ENCODE assay signal across 22 cellular contexts in genomic region chr15:41150279-41150678, GRCh38. TPM values are rescaled to one million over a fixed set of nuclear protein-coding genes. Genes with fewer than 3 reads are reported as not detected.
DNase-seq lines count a peak whose midpoint lies in the region; ATAC-seq, FAIRE-seq and TF ChIP-seq lines count a peak whose summit lies in the region.
"Had no signal": no experiment of that assay in that cellular context is flagged by ENCODE, and none has a peak within 500 bp of the region (broad histone marks: within the 10 kb centered on the region; RNA-seq: fewer than 3 reads in every experiment).

No MANE protein-coding gene starts in this region.

- H3K4me2 ChIP-seq in SK-N-SH (peak overlapping the region; percentile 63; the same call in 1 of the 2 replicates), endothelial cell of umbilical vein (ENCODE audit: insufficient read depth, low read length) (no peak overlapping the region), osteoblast (ENCODE audit: insufficient read depth, low read length) (no peak overlapping the region)
- H3K4me2 ChIP-seq: BLaER1 had no signal

- CTCF ChIA-PET in activated CD8-positive, alpha-beta memory T cell treated with anti-CD3 and anti-CD28 coated beads, Interleukin-2, amount 10 ng/mL, durations not matched to agents 7 days and 5 days (lab: Charles Lee): no interaction called here
- CTCF ChIA-PET in SK-N-SH (lab: Yijun Ruan, JAX) (no interaction called here), endothelial cell of umbilical vein (lab: Charles Lee) (no interaction called here), Caco-2 (lab: Charles Lee) (no interaction called here)

- no peak for DNase-seq in activated CD8-positive, alpha-beta memory T cell treated with anti-CD3 and anti-CD28 coated beads, Interleukin-2, amount 10 ng/mL, durations not matched to agents 7 days and 5 days
- DNase-seq in activated CD8-positive, alpha-beta memory T cell treated with anti-CD3 and anti-CD28 coated beads, Interleukin-2, amount 50 U/mL, for 48 hours: no peak
- DNase-seq in SK-N-SH (no peak), endothelial cell of umbilical vein (ENCODE audit: low read depth, low spot score) (no peak), osteoblast (ENCODE audit: insufficient read length, low spot score, missing footprints) (no peak), GM13976 (ENCODE audit: low spot score) (no peak), immature natural killer cell (no peak), Caco-2 (no peak)
- DNase-seq: activated naive CD4-positive, alpha-beta T cell; amygdala; DMS79 treated with DMSO at 0.1 percent for 48 hours; GF-D8; heart left ventricle; Karpas-422; NCI-H146; nephron progenitor cell; pancreas; retina; tibial artery had no signal

- H3K36me3 ChIP-seq in SK-N-SH (replicated peaks in 1 of 2; ENCODE audit: control insufficient read depth in 1 of 2, insufficient read depth in 2 of 2, low read length in 1 of 2): no peaks in the 10 kb centered on the region
- H3K36me3 ChIP-seq in endothelial cell of umbilical vein (ENCODE audit: control insufficient read depth in 2 of 2, extremely low read depth in 1 of 2, insufficient read depth in 2 of 2, low read length in 2 of 2): no peaks in the 10 kb centered on the region
- H3K36me3 ChIP-seq in osteoblast (ENCODE audit: insufficient read depth, low read length): no peaks in the 10 kb centered on the region
- no peaks in the 10 kb centered on the region for H3K36me3 ChIP-seq in Caco-2 (ENCODE audit: control insufficient read depth, insufficient read depth, low read length)
- H3K36me3 ChIP-seq: BLaER1, heart left ventricle, pancreas, tibial artery had no signal

- no peak overlapping the region for H3K4me3 Mint-ChIP-seq in activated CD8-positive, alpha-beta memory T cell treated with anti-CD3 and anti-CD28 coated beads, Interleukin-2, amount 10 ng/mL, durations not matched to agents 7 days and 5 days
- H3K4me3 Mint-ChIP-seq in immature natural killer cell (no peak overlapping the region), Caco-2 (ENCODE audit: unreplicated experiment) (no peak overlapping the region)
- H3K4me3 Mint-ChIP-seq: nephron progenitor cell, WTC11 had no signal

- no peak for TF ChIP-seq RAD21 in SK-N-SH (IDR thresholded peaks at IDR 0.05; ENCODE audit: low read length)

- H3K9ac ChIP-seq in SK-N-SH (no peak overlapping the region), endothelial cell of umbilical vein (replicated peaks; ENCODE audit: extremely low read depth, insufficient read depth, low read length) (no peak overlapping the region)
- H3K9ac ChIP-seq: BLaER1 had no signal

- FAIRE-seq in endothelial cell of umbilical vein (lab: Jason Lieb, UNC): peak; percentile 31
- FAIRE-seq: pancreas had no signal

- H3K27me3 Mint-ChIP-seq in activated CD8-positive, alpha-beta memory T cell treated with anti-CD3 and anti-CD28 coated beads, Interleukin-2, amount 10 ng/mL, durations not matched to agents 7 days and 5 days: peaks cover 4% of the 10 kb centered on the region
- peaks cover 2 to 4% (median 3%) of the 10 kb centered on the region in 3 donors for H3K27me3 Mint-ChIP-seq in immature natural killer cell (ENCODE audit: low read depth in 3 of 3)
- H3K27me3 Mint-ChIP-seq in Caco-2 (ENCODE audit: insufficient read depth, unreplicated experiment): no peaks in the 10 kb centered on the region

- in situ Hi-C loops in GM13976 (cut with MboI; ENCODE audit: low sequenced_read_pairs, unreplicated experiment): no loop called here

- no peaks in the 10 kb centered on the region for H3K27me3 ChIP-seq in SK-N-SH (ENCODE audit: insufficient read depth)
- no peaks in the 10 kb centered on the region for H3K27me3 ChIP-seq in endothelial cell of umbilical vein (ENCODE audit: control insufficient read depth in 2 of 2, insufficient read depth in 2 of 2, low read length in 2 of 2)
- no peaks in the 10 kb centered on the region for H3K27me3 ChIP-seq in osteoblast (ENCODE audit: insufficient read depth, low read length)
- no peaks in the 10 kb centered on the region for H3K27me3 ChIP-seq in Caco-2 (replicated peaks; ENCODE audit: control insufficient read depth, insufficient read depth, low read length)
- H3K27me3 ChIP-seq: BLaER1, heart left ventricle, pancreas, tibial artery had no signal

- peaks cover 5% of the 10 kb centered on the region for H3F3A ChIP-seq in SK-N-SH (replicated peaks; ENCODE audit: insufficient read depth)

- peak overlapping the region; percentile 83 for H3K27ac Mint-ChIP-seq in activated CD8-positive, alpha-beta memory T cell treated with anti-CD3 and anti-CD28 coated beads, Interleukin-2, amount 10 ng/mL, durations not matched to agents 7 days and 5 days
- no peak overlapping the region for H3K27ac Mint-ChIP-seq in immature natural killer cell
- no peak overlapping the region for H3K27ac Mint-ChIP-seq in Caco-2 (ENCODE audit: unreplicated experiment)
- H3K27ac Mint-ChIP-seq: nephron progenitor cell, WTC11 had no signal

- ATAC-seq in activated CD8-positive, alpha-beta memory T cell treated with anti-CD3 and anti-CD28 coated beads, Interleukin-2, amount 10 ng/mL, durations not matched to agents 7 days and 5 days: peak; percentile 7
- ATAC-seq: heart left ventricle, pancreas, WTC11 had no signal

- H3K4me1 Mint-ChIP-seq in activated CD8-positive, alpha-beta memory T cell treated with anti-CD3 and anti-CD28 coated beads, Interleukin-2, amount 10 ng/mL, durations not matched to agents 7 days and 5 days: peaks cover 24% of the 10 kb centered on the region
- no peaks in the 10 kb centered on the region for H3K4me1 Mint-ChIP-seq in immature natural killer cell
- H3K4me1 Mint-ChIP-seq in Caco-2 (ENCODE audit: low read depth, unreplicated experiment): no peaks in the 10 kb centered on the region
- H3K4me1 Mint-ChIP-seq: WTC11 had no signal

- H2AFZ ChIP-seq in SK-N-SH (ENCODE audit: low read depth): no peak overlapping the region; the same call in 1 of the 2 replicates
- H2AFZ ChIP-seq in endothelial cell of umbilical vein (ENCODE audit: low read depth, low read length): no peak overlapping the region
- peak overlapping the region; percentile 51 for H2AFZ ChIP-seq in osteoblast (ENCODE audit: low read length)

- POLR2A ChIA-PET in SK-N-SH (lab: Yijun Ruan, JAX) (no interaction called here), endothelial cell of umbilical vein (lab: Charles Lee) (no interaction called here), Caco-2 (lab: Charles Lee) (no interaction called here)

- H3K4me1 ChIP-seq in SK-N-SH (ENCODE audit: control insufficient read depth in 1 of 2, insufficient read depth in 2 of 2, low read depth in 1 of 2, low read length in 1 of 2) (peaks cover 0 to 6% of the 10 kb centered on the region in 2 experiments; a peak in 1 of 4 replicates), endothelial cell of umbilical vein (ENCODE audit: control insufficient read depth, extremely low read depth, insufficient read depth, low read length) (no peaks in the 10 kb centered on the region), osteoblast (ENCODE audit: insufficient read depth, low read length) (peaks cover 5% of the 10 kb centered on the region), Caco-2 (no peaks in the 10 kb centered on the region)
- H3K4me1 ChIP-seq: BLaER1, heart left ventricle, pancreas, tibial artery had no signal

- H3K27ac ChIP-seq in SK-N-SH (ENCODE audit: low read depth in 2 of 2, low read length in 1 of 2): 0 out of 4 replicates have a peak overlapping the region, but pooled peaks of 1 of the 2 experiments have one; percentile 37
- H3K27ac ChIP-seq in endothelial cell of umbilical vein (ENCODE audit: insufficient read depth, low read depth, low read length): no peak overlapping the region
- H3K27ac ChIP-seq in osteoblast (ENCODE audit: low read depth, low read length): no peak overlapping the region
- H3K27ac ChIP-seq: BLaER1, epithelial cell of prostate, heart left ventricle, pancreas, tibial artery had no signal

- TF ChIP-seq CTCF in SK-N-SH (IDR thresholded peaks at IDR 0.05) (no peak), endothelial cell of umbilical vein (IDR thresholded peaks at IDR 0.05; ENCODE audit: extremely low read depth in 1 of 2, insufficient read depth in 1 of 2, low read depth in 1 of 2, low read length in 2 of 2) (no peak), osteoblast (IDR thresholded peaks at IDR 0.05; ENCODE audit: extremely low read depth, low read depth, low read length) (no peak), GM13976 (IDR thresholded peaks at IDR 0.05; ENCODE audit: borderline replicate concordance, control extremely low read depth, extremely low read depth, insufficient read depth, missing control alignments) (no peak), Caco-2 (IDR thresholded peaks at IDR 0.05; ENCODE audit: insufficient read depth in 1 of 2, low read depth in 1 of 2, low read length in 1 of 2, severe bottlenecking in 1 of 2, unreplicated experiment in 1 of 2) (no peak)

- H3K4me3 ChIP-seq in SK-N-SH (ENCODE audit: low read depth in 2 of 2, low read length in 1 of 2): no peak overlapping the region
- H3K4me3 ChIP-seq in endothelial cell of umbilical vein (replicated peaks in 1 of 3; ENCODE audit: insufficient read depth in 1 of 3, low read depth in 1 of 3, low read length in 3 of 3): no peak overlapping the region
- no peak overlapping the region for H3K4me3 ChIP-seq in osteoblast (ENCODE audit: insufficient read depth, low read length)
- no peak overlapping the region for H3K4me3 ChIP-seq in Caco-2 (ENCODE audit: low read depth, low read length)
- H3K4me3 ChIP-seq: BLaER1, heart left ventricle, pancreas, tibial artery had no signal

- H3K9me2 ChIP-seq in SK-N-SH: no peaks in the 10 kb centered on the region

- no peak for TF ChIP-seq EP300 in SK-N-SH (IDR thresholded peaks at IDR 0.05; ENCODE audit: borderline replicate concordance in 1 of 2, low read depth in 1 of 2, low read length in 1 of 2)

- no peak for TF ChIP-seq POLR2A in endothelial cell of umbilical vein (IDR thresholded peaks at IDR 0.05; ENCODE audit: low read depth, low read length)

- H3K79me2 ChIP-seq in SK-N-SH (ENCODE audit: insufficient read depth): no peaks in the 10 kb centered on the region
- H3K79me2 ChIP-seq in endothelial cell of umbilical vein (ENCODE audit: control insufficient read depth, insufficient read depth, low read length): no peaks in the 10 kb centered on the region
- no peaks in the 10 kb centered on the region for H3K79me2 ChIP-seq in osteoblast (ENCODE audit: insufficient read depth, low read length)

- no peaks in the 10 kb centered on the region for H3K36me3 Mint-ChIP-seq in activated CD8-positive, alpha-beta memory T cell treated with anti-CD3 and anti-CD28 coated beads, Interleukin-2, amount 10 ng/mL, durations not matched to agents 7 days and 5 days
- no peaks in the 10 kb centered on the region for H3K36me3 Mint-ChIP-seq in immature natural killer cell
- no peaks in the 10 kb centered on the region for H3K36me3 Mint-ChIP-seq in Caco-2 (ENCODE audit: insufficient read depth, unreplicated experiment)
- H3K36me3 Mint-ChIP-seq: WTC11 had no signal

- intact Hi-C loops in endothelial cell of umbilical vein (cut with micrococcal nuclease) (no loop called here), Caco-2 (cut with micrococcal nuclease; ENCODE audit: unreplicated experiment) (no loop called here)

- 87% methylated on average over 4 of the region's 4 CpGs for WGBS in SK-N-SH (ENCODE audit: low lambda C conversion rate)

- dilution Hi-C loops in endothelial cell of umbilical vein (cut with MboI; ENCODE audit: extremely low pct_ligation_motif_present, low sequenced_read_pairs): no loop called here

- H3K9me3 Mint-ChIP-seq in activated CD8-positive, alpha-beta memory T cell treated with anti-CD3 and anti-CD28 coated beads, Interleukin-2, amount 10 ng/mL, durations not matched to agents 7 days and 5 days (ENCODE audit: low read depth): no peaks in the 10 kb centered on the region
- H3K9me3 Mint-ChIP-seq in immature natural killer cell (no peaks in the 10 kb centered on the region), Caco-2 (ENCODE audit: unreplicated experiment) (no peaks in the 10 kb centered on the region)

- H4K20me1 ChIP-seq in SK-N-SH (ENCODE audit: insufficient read depth) (no peaks in the 10 kb centered on the region), endothelial cell of umbilical vein (replicated peaks; ENCODE audit: control insufficient read depth, extremely low read depth, insufficient read depth, low read length) (no peaks in the 10 kb centered on the region), osteoblast (ENCODE audit: insufficient read depth, low read length) (no peaks in the 10 kb centered on the region)
- H4K20me1 ChIP-seq: BLaER1 had no signal

- no TSS peak for BruUV-seq in endothelial cell of umbilical vein (replicated peaks; lab: Mats Ljungman, UMichigan)
- no TSS peak for BruUV-seq in Caco-2 (replicated peaks; lab: Mats Ljungman, UMichigan)

- H3K9me3 ChIP-seq in SK-N-SH (no peaks in the 10 kb centered on the region), endothelial cell of umbilical vein (replicated peaks; ENCODE audit: control insufficient read depth, insufficient read depth, low read length) (no peaks in the 10 kb centered on the region), osteoblast (ENCODE audit: low read depth, low read length) (no peaks in the 10 kb centered on the region), Caco-2 (no peaks in the 10 kb centered on the region)
- H3K9me3 ChIP-seq: BLaER1, heart left ventricle, pancreas, tibial artery had no signal

- H3K9me1 ChIP-seq in endothelial cell of umbilical vein (replicated peaks; ENCODE audit: control insufficient read depth, extremely low read depth, insufficient read depth, low read length): no peaks in the 10 kb centered on the region

RNA-seq across cellular contexts. Expression of gene INO80, which starts 34.2 kb away (rescaled TPM):
- 10 to 100 TPM; 25.8 to 30.8 TPM for total RNA-seq in activated CD8-positive, alpha-beta memory T cell treated with anti-CD3 and anti-CD28 coated beads, Interleukin-2, amount 10 ng/mL, durations not matched to agents 7 days and 5 days
- polyA plus RNA-seq in SK-N-SH (2012; rRNA removed): 4.6 and 5.2 TPM in 2 replicates
- 4.8 and 7.3 TPM in 2 replicates for polyA plus RNA-seq in SK-N-SH (2012; cell fraction: cytosol; rRNA removed)
- 11.5 and 12.7 TPM in 2 replicates for polyA plus RNA-seq in SK-N-SH (2012; cell fraction: nucleus; rRNA removed)
- total RNA-seq in endothelial cell of umbilical vein: 22.9 and 29.1 TPM in 2 replicates
- polyA plus RNA-seq in endothelial cell of umbilical vein: 4.4 and 5.7 TPM in 2 replicates
- 7.0 and 8.0 TPM in 2 replicates for polyA plus RNA-seq in endothelial cell of umbilical vein (2011; cell fraction: cytosol; rRNA removed)
- polyA plus RNA-seq in endothelial cell of umbilical vein (2011; cell fraction: nucleus; rRNA removed): 17.3 and 17.8 TPM in 2 replicates
- 8.6 and 12.8 TPM in 2 replicates for polyA plus RNA-seq in endothelial cell of umbilical vein (2012)
- polyA minus RNA-seq in endothelial cell of umbilical vein: 19.1 and 28.5 TPM in 2 replicates
- 15.7 TPM for polyA minus RNA-seq in endothelial cell of umbilical vein (2011; cell fraction: cytosol; rRNA and poly(A)+ RNA removed)
- polyA minus RNA-seq in endothelial cell of umbilical vein (2011; cell fraction: nucleus; rRNA and poly(A)+ RNA removed): 27.5 and 30.5 TPM in 2 replicates
- total RNA-seq in osteoblast: 23.5 and 28.0 TPM in 2 replicates
- 1 to 10 TPM in 2 of 3 donors, under 1 TPM in 1; 0.50 to 5.4 (median 2.4) TPM for polyA plus RNA-seq in immature natural killer cell
- 24.4 and 25.3 TPM in 2 replicates for total RNA-seq in Caco-2 (2022)
